8 cellular contexts compared by ENCODE assay signal in the genomic region with DNA sequence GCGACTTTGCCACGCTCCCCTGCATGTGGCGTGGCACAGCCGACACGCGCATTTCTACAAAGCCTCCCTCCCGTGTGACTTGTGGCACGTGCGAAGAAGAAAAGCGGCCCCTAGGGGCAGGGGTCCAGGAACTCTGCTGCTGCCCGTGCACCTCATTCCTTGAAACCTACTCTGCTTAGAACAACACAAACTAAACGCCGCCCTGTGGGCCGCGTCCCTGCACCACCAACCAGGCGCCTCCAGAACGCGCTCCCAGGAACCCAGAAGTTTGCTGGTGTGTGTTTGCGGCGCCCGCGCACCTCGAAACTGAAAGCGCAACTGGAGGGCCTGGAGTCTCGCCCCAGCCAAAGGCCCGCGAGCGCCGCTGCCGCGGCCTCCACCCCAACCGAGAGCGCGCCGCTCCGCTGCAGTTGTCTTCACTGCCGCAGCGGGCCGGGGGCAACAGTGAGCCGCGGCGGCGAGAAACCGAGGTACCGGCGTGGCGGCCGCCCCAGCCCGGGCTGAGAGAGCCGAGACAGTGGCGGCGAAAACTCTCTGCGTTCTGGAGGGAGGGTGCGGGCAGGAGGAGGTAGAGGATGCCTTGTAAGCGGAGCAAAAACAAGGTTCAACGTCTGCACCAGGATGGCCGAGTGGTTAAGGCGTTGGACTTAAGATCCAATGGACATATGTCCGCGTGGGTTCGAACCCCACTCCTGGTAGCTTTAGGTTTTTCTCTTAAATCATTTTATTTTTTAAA.
DNase-seq lines count a peak whose midpoint lies in the region; ATAC-seq, FAIRE-seq and TF ChIP-seq lines count a peak whose summit lies in the region.

No MANE protein-coding gene starts in this region.

- H3K27ac Mint-ChIP-seq in H9 (peak overlapping the region; percentile 80 to 98 (median 96)), nephron (peak overlapping the region; percentile 95 to 96 (median 96))

- H3F3A ChIP-seq in Loucy (ENCODE audit: low read depth), result no peaks in the 10 kb centered on the region

- H4K91ac ChIP-seq in H9 (ENCODE audit: insufficient read length, low read depth, low read length), result no peak overlapping the region

- H3K4ac ChIP-seq in H9 (ENCODE audit: low read depth, low read length), result no peak overlapping the region

- H2BK20ac ChIP-seq in H9 (ENCODE audit: low read depth, low read length, poor library complexity, severe bottlenecking), result no peak overlapping the region

- no peak overlapping the region for H2BK15ac ChIP-seq in H9 (ENCODE audit: low read depth, low read length)

- H2AFZ ChIP-seq in H9 (ENCODE audit: low read length) (no peak overlapping the region), Loucy (ENCODE audit: low read length) (peak overlapping the region; percentile 100)

- peaks cover 0 to 7% (median 1%) of the 10 kb centered on the region in 3 experiments; a peak in 5 of 7 replicates for H3K36me3 Mint-ChIP-seq in H9 (ENCODE audit: insufficient read depth in 1 of 3, low read depth in 3 of 3)
- no peaks in the 10 kb centered on the region for H3K36me3 Mint-ChIP-seq in nephron (ENCODE audit: low read depth)

- no peak overlapping the region for H3K18ac ChIP-seq in H9 (ENCODE audit: insufficient read length, low read depth, low read length)

- TF ChIP-seq CTCF in H9 (conservative IDR thresholded peaks at IDR 0.05), result peak; percentile 75
- TF ChIP-seq CTCF in Loucy (conservative IDR thresholded peaks at IDR 0.05; ENCODE audit: low read length), result peak; percentile 65
- TF ChIP-seq CTCF in RWPE2 (IDR thresholded peaks at IDR 0.05; ENCODE audit: poor library complexity, severe bottlenecking), result peak; percentile 86
- TF ChIP-seq CTCF in fibroblast of the aortic adventitia (IDR thresholded peaks at IDR 0.05; ENCODE audit: insufficient read depth, low read length), result peak; percentile 69
- peak; percentile 71 to 90 (median 79) for TF ChIP-seq CTCF in nephron (IDR thresholded peaks at IDR 0.05; ENCODE audit: unreplicated experiment in 3 of 3)

- H3K4me3 ChIP-seq in Loucy (ENCODE audit: low read length, poor library complexity, severe bottlenecking), result peak overlapping the region; percentile 82
- peak overlapping the region; percentile 44 for H3K4me3 ChIP-seq in RWPE2 (ENCODE audit: severe bottlenecking)
- H3K4me3 ChIP-seq in fibroblast of the aortic adventitia (ENCODE audit: low read depth, low read length), result peak overlapping the region; percentile 69

- DNase-seq in H9 (peak; percentile 95), RWPE2 (ENCODE audit: low spot score) (peak; percentile 93), fibroblast of the aortic adventitia (ENCODE audit: low read depth) (peak; percentile 99)
- DNase-seq in activated effector memory CD4-positive, alpha-beta T cell treated with anti-CD3 and anti-CD28 coated beads, Interleukin-2, amount 50 U/mL, for 16 hours, result peak; percentile 95
- peak; percentile 90 for DNase-seq in stimulated activated naive CD8-positive, alpha-beta T cell treated with anti-CD3 and anti-CD28 coated beads, Interleukin-15, Interleukin-2, amounts not matched to agents 100 U/mL and 50 U/mL, for 24 hours

- peaks cover 15% of the 10 kb centered on the region for H3K27me3 Mint-ChIP-seq in H9 (ENCODE audit: low read depth)
- H3K27me3 Mint-ChIP-seq in nephron (ENCODE audit: low read depth), result no peaks in the 10 kb centered on the region

- H3K79me2 ChIP-seq in H9 (ENCODE audit: insufficient read depth, low read length) (no peaks in the 10 kb centered on the region), Loucy (ENCODE audit: insufficient read depth, low read length) (no peaks in the 10 kb centered on the region)

- H3K36me3 ChIP-seq in Loucy (ENCODE audit: insufficient read depth, low read length) (no peaks in the 10 kb centered on the region), RWPE2 (ENCODE audit: low read depth) (no peaks in the 10 kb centered on the region)

- no peaks in the 10 kb centered on the region for H3K23me2 ChIP-seq in H9 (ENCODE audit: insufficient read length, low read depth, low read length, poor library complexity, severe bottlenecking)

- no peak overlapping the region for H2AK5ac ChIP-seq in H9 (ENCODE audit: insufficient read length, low read length)

- no peak overlapping the region for H2BK5ac ChIP-seq in H9 (ENCODE audit: insufficient read length, low read length)

- peak overlapping the region; percentile 48 for H3K4me2 ChIP-seq in H9 (ENCODE audit: insufficient read depth, insufficient read length, low read length)
- peak overlapping the region; percentile 97 for H3K4me2 ChIP-seq in Loucy (ENCODE audit: low read depth, low read length, poor library complexity, severe bottlenecking)

- no peak overlapping the region for H3K56ac ChIP-seq in H9 (ENCODE audit: insufficient read length, low read depth, low read length)

- H3K9me3 ChIP-seq in H9 (ENCODE audit: control insufficient read depth, low read depth, low read length) (no peaks in the 10 kb centered on the region), Loucy (ENCODE audit: insufficient read depth, low read depth, low read length) (no peaks in the 10 kb centered on the region), RWPE2 (ENCODE audit: severe bottlenecking) (no peaks in the 10 kb centered on the region)

- no peaks in the 10 kb centered on the region for H3K79me1 ChIP-seq in H9 (ENCODE audit: insufficient read depth, low read depth, low read length, poor library complexity, severe bottlenecking)

- H3K23ac ChIP-seq in H9 (ENCODE audit: insufficient read length, low read depth, low read length), result no peak overlapping the region

- peak overlapping the region; percentile 56 for H3K9ac ChIP-seq in H9 (ENCODE audit: extremely low read depth, insufficient read length, low read length)
- H3K9ac ChIP-seq in Loucy (ENCODE audit: low read depth, low read length, poor library complexity, severe bottlenecking), result peak overlapping the region; percentile 85

- H3K9me3 Mint-ChIP-seq in H9 (peaks cover 4 to 11% of the 10 kb centered on the region in 2 experiments; a peak in 4 of 5 replicates), nephron (no peaks in the 10 kb centered on the region)

- no peak overlapping the region for H4K5ac ChIP-seq in H9 (ENCODE audit: insufficient read length, low read depth, low read length)

- no CpG with 5 or more reads among the region's 61 CpGs for WGBS in H9 (ENCODE audit: extremely low coverage, insufficient read length, low lambda C conversion rate)

- H3T11ph ChIP-seq in H9 (ENCODE audit: low read length), result no peak overlapping the region

- H3K4me1 Mint-ChIP-seq in H9 (peaks cover 16 to 17% of the 10 kb centered on the region in 2 experiments), nephron (peaks cover 17% of the 10 kb centered on the region)

- peak; percentile 90 for ATAC-seq in RWPE2 (ENCODE audit: low read depth)
- ATAC-seq in stimulated activated naive CD8-positive, alpha-beta T cell treated with anti-CD3 and anti-CD28 coated beads, Interleukin-15, Interleukin-2, amounts not matched to agents 100 U/mL and 50 U/mL, for 24 hours, result peak; percentile 89

- FAIRE-seq in G401.6 (lab: Jason Lieb, UNC), result peak; percentile 83

- no peaks in the 10 kb centered on the region for H4K20me1 ChIP-seq in H9 (ENCODE audit: control insufficient read depth, insufficient read depth, insufficient read length)
- no peaks in the 10 kb centered on the region for H4K20me1 ChIP-seq in Loucy (ENCODE audit: insufficient read depth, low read length, poor library complexity, severe bottlenecking)

- H3K4me3 Mint-ChIP-seq in H9 (peak overlapping the region; percentile 74 to 80), nephron (peak overlapping the region; percentile 87 to 93 (median 88))

- H3K4me1 ChIP-seq in H9 (ENCODE audit: insufficient read depth, low read length), result no peaks in the 10 kb centered on the region
- peaks cover 9% of the 10 kb centered on the region for H3K4me1 ChIP-seq in Loucy (ENCODE audit: insufficient read depth, low read length, poor library complexity, severe bottlenecking)
- H3K4me1 ChIP-seq in RWPE2 (ENCODE audit: insufficient read depth, poor library complexity, severe bottlenecking), result no peaks in the 10 kb centered on the region

- no peak overlapping the region for H3K27ac ChIP-seq in H9 (ENCODE audit: insufficient read length, low read depth, low read length)
- peak overlapping the region; percentile 53 for H3K27ac ChIP-seq in RWPE2 (ENCODE audit: poor library complexity, severe bottlenecking)

- no peak overlapping the region for H4K8ac ChIP-seq in H9 (replicated peaks; ENCODE audit: insufficient read length, low read depth, low read length)

- no peak overlapping the region for H2BK12ac ChIP-seq in H9 (ENCODE audit: insufficient read length, low read depth, low read length)

- H3K27me3 ChIP-seq in H9 (ENCODE audit: insufficient read depth, low read length) (no peaks in the 10 kb centered on the region), Loucy (ENCODE audit: insufficient read depth, low read length, poor library complexity, severe bottlenecking) (no peaks in the 10 kb centered on the region), RWPE2 (ENCODE audit: insufficient read depth, poor library complexity, severe bottlenecking) (no peaks in the 10 kb centered on the region)

- H3K9me2 ChIP-seq in Loucy (replicated peaks; ENCODE audit: low read depth, low read length), result no peaks in the 10 kb centered on the region

- no peak overlapping the region for H2BK120ac ChIP-seq in H9 (ENCODE audit: low read depth, low read length, poor library complexity, severe bottlenecking)

- H3K14ac ChIP-seq in H9 (ENCODE audit: insufficient read depth, low read length), result peak overlapping the region; percentile 13
